ENCODE assay signal across 11 cellular contexts in the genomic region with DNA sequence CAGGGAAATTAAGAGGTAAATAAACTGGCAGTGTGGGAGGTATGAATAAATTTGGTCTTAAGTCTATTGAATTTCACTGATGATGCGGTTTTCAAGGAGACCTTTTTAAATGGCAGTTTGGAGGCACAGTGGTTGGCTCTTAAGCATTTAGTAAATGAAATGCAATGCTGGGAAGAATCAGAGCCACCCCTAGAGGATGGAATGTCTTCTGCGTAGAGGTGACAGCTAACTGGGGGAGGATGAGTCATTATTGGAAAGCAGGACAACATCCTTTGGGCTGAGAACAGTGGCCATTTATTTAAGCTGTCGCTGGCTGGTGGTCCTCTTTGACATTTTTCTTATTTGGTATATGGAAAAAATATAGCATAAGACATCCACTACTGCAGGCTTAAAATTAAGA.
DNase-seq lines count a peak whose midpoint lies in the region; ATAC-seq and TF ChIP-seq lines count a peak whose summit lies in the region.
"Had no signal": no experiment of that assay in that cellular context is flagged by ENCODE, and none has a peak within 500 bp of the region (broad histone marks: within the 10 kb centered on the region; RNA-seq: fewer than 3 reads in every experiment).

No MANE protein-coding gene starts in this region.

- no peaks in the 10 kb centered on the region for H3K27me3 Mint-ChIP-seq in CD4-positive, alpha-beta memory T cell
- H3K27me3 Mint-ChIP-seq: activated CD4-positive, alpha-beta T cell treated with anti-CD3 and anti-CD28 coated beads, Interleukin-2, amount 10 ng/mL, durations not matched to agents 7 days and 5 days had no signal

- TF ChIP-seq CTCF in epithelial cell of proximal tubule (conservative IDR thresholded peaks at IDR 0.05; ENCODE audit: low read depth, low read length) (peak; percentile 42), smooth muscle cell (IDR thresholded peaks at IDR 0.05; ENCODE audit: borderline replicate concordance, insufficient read depth, poor library complexity, severe bottlenecking) (peak; percentile 23)

- CTCF ChIA-PET in CD4-positive, alpha-beta memory T cell (lab: Charles Lee; ENCODE audit: partially characterized antibody), result no interaction called here

- 24% methylated on average over 3 of the region's 3 CpGs for WGBS in smooth muscle cell (ENCODE audit: low lambda C conversion rate)

- intact Hi-C loops in CD4-positive, alpha-beta memory T cell (cut with micrococcal nuclease), result no loop called here

- no peak overlapping the region for H3K27ac Mint-ChIP-seq in CD4-positive, alpha-beta memory T cell
- H3K27ac Mint-ChIP-seq: activated CD4-positive, alpha-beta T cell treated with anti-CD3 and anti-CD28 coated beads, Interleukin-2, amount 10 ng/mL, durations not matched to agents 7 days and 5 days; activated T-helper 2 cell treated with anti-CD3 and anti-CD28 coated beads, Interferon-gamma antibody, Interleukin-2, Interleukin-4, amounts not matched to agents 10 μg/mL and 5 μg/mL and 100 μg/mL, durations not matched to agents 14 hours and 24 hours and 36 hours had no signal

- no peaks in the 10 kb centered on the region for H3F3A ChIP-seq in smooth muscle cell (ENCODE audit: low read depth)

- no peak overlapping the region for H3K4me3 ChIP-seq in epithelial cell of proximal tubule (ENCODE audit: low read depth, low read length)
- no peak overlapping the region for H3K4me3 ChIP-seq in smooth muscle cell
- H3K4me3 ChIP-seq in Karpas-422 (ENCODE audit: low read length), result no peak overlapping the region
- no peak overlapping the region for H3K4me3 ChIP-seq in CD4-positive, alpha-beta memory T cell (ENCODE audit: low read length in 2 of 2)
- H3K4me3 ChIP-seq: pancreas had no signal

- H3K9ac ChIP-seq in smooth muscle cell (ENCODE audit: low read depth), result no peak overlapping the region
- no peak overlapping the region for H3K9ac ChIP-seq in Karpas-422 (ENCODE audit: low read length)

- no peaks in the 10 kb centered on the region for H3K4me1 Mint-ChIP-seq in CD4-positive, alpha-beta memory T cell
- H3K4me1 Mint-ChIP-seq: activated CD4-positive, alpha-beta T cell treated with anti-CD3 and anti-CD28 coated beads, Interleukin-2, amount 10 ng/mL, durations not matched to agents 7 days and 5 days had no signal

- H3K79me2 ChIP-seq in smooth muscle cell (ENCODE audit: low read depth), result no peaks in the 10 kb centered on the region
- H3K79me2 ChIP-seq in Karpas-422 (ENCODE audit: low read length), result no peaks in the 10 kb centered on the region

- H3K4me2 ChIP-seq in smooth muscle cell (no peak overlapping the region), Karpas-422 (ENCODE audit: low read depth, low read length, poor library complexity, severe bottlenecking) (no peak overlapping the region)

- H3K9me3 Mint-ChIP-seq in CD4-positive, alpha-beta memory T cell, result peaks cover 0 to 15% (median 4%) of the 10 kb centered on the region in 8 donors
- H3K9me3 Mint-ChIP-seq: activated CD4-positive, alpha-beta T cell treated with anti-CD3 and anti-CD28 coated beads, Interleukin-2, amount 10 ng/mL, durations not matched to agents 7 days and 5 days had no signal

- no peak overlapping the region for H3K4me3 Mint-ChIP-seq in CD4-positive, alpha-beta memory T cell
- H3K4me3 Mint-ChIP-seq: activated CD4-positive, alpha-beta T cell treated with anti-CD3 and anti-CD28 coated beads, Interleukin-2, amount 10 ng/mL, durations not matched to agents 7 days and 5 days had no signal

- H3K9me2 ChIP-seq in Karpas-422 (replicated peaks; ENCODE audit: insufficient read depth, low read length), result no peaks in the 10 kb centered on the region

- H3K4me1 ChIP-seq in smooth muscle cell (ENCODE audit: low read depth) (no peaks in the 10 kb centered on the region), Karpas-422 (ENCODE audit: low read length) (no peaks in the 10 kb centered on the region)
- no peaks in the 10 kb centered on the region for H3K4me1 ChIP-seq in CD4-positive, alpha-beta memory T cell (ENCODE audit: insufficient read depth, low read length)
- H3K4me1 ChIP-seq: pancreas had no signal

- POLR2A ChIA-PET in CD4-positive, alpha-beta memory T cell (lab: Charles Lee; ENCODE audit: partially characterized antibody), result no interaction called here

- no peak for ATAC-seq in HG03378 (IDR thresholded peaks at IDR 0.05; ENCODE audit: unreplicated experiment)
- ATAC-seq: pancreas had no signal

- H3K9me3 ChIP-seq in smooth muscle cell (replicated peaks; ENCODE audit: low read depth) (no peaks in the 10 kb centered on the region), Karpas-422 (ENCODE audit: low read length) (no peaks in the 10 kb centered on the region)
- H3K9me3 ChIP-seq in CD4-positive, alpha-beta memory T cell (ENCODE audit: control insufficient read depth in 1 of 2, low read length in 2 of 2), result no peaks in the 10 kb centered on the region
- H3K9me3 ChIP-seq: pancreas had no signal

- H2AFZ ChIP-seq in smooth muscle cell (ENCODE audit: low read depth) (no peak overlapping the region), Karpas-422 (ENCODE audit: low read length) (no peak overlapping the region)

- H4K20me1 ChIP-seq in smooth muscle cell (ENCODE audit: low read depth) (no peaks in the 10 kb centered on the region), Karpas-422 (ENCODE audit: insufficient read depth, low read depth, low read length) (no peaks in the 10 kb centered on the region)

- DNase-seq in NCI-H510A treated with DMSO at 0.1 percent for 48 hours (lab: John Stamatoyannopoulos, UW), result peak; percentile 7
- no peak for DNase-seq in NCI-H510A (lab: John Stamatoyannopoulos, UW)
- peak; percentile 73 for DNase-seq in NCI-H2107 treated with DMSO at 0.1 percent for 48 hours (lab: John Stamatoyannopoulos, UW; ENCODE audit: unreplicated experiment)
- DNase-seq in epithelial cell of proximal tubule (ENCODE audit: low read depth), result no peak
- no peak for DNase-seq in smooth muscle cell (lab: John Stamatoyannopoulos, UW; ENCODE audit: unreplicated experiment)
- DNase-seq in Karpas-422, result no peak
- no peak for DNase-seq in CD4-positive, alpha-beta memory T cell
- DNase-seq: activated CD4-positive, alpha-beta T cell treated with anti-CD3 and anti-CD28 coated beads, Interleukin-2, amount 10 ng/mL, durations not matched to agents 7 days and 5 days; pancreas had no signal

- H3K36me3 ChIP-seq in smooth muscle cell (ENCODE audit: low read depth) (no peaks in the 10 kb centered on the region), Karpas-422 (ENCODE audit: insufficient read depth, low read length) (no peaks in the 10 kb centered on the region)
- no peaks in the 10 kb centered on the region for H3K36me3 ChIP-seq in CD4-positive, alpha-beta memory T cell (ENCODE audit: insufficient read depth, low read length)
- H3K36me3 ChIP-seq: pancreas had no signal

- H3K27ac ChIP-seq in smooth muscle cell (ENCODE audit: low read depth) (no peak overlapping the region), Karpas-422 (ENCODE audit: low read length) (no peak overlapping the region)
- H3K27ac ChIP-seq in CD4-positive, alpha-beta memory T cell (ENCODE audit: low read depth, low read length), result no peak overlapping the region
- H3K27ac ChIP-seq: pancreas had no signal

- H3K27me3 ChIP-seq in smooth muscle cell (ENCODE audit: low read depth) (peaks cover 10% of the 10 kb centered on the region), Karpas-422 (ENCODE audit: low read length) (no peaks in the 10 kb centered on the region)
- H3K27me3 ChIP-seq in CD4-positive, alpha-beta memory T cell (ENCODE audit: insufficient read depth, low read length), result no peaks in the 10 kb centered on the region
- H3K27me3 ChIP-seq: pancreas had no signal

- no peaks in the 10 kb centered on the region for H3K36me3 Mint-ChIP-seq in CD4-positive, alpha-beta memory T cell

Comparison
In these comparisons a context has a peak if more than half of its experiments do, and no peak if none do; other contexts are left out.
1. DNase-seq: peak in NCI-H510A treated with DMSO at 0.1 percent for 48 hours (single experiment) and NCI-H2107 treated with DMSO at 0.1 percent for 48 hours (single experiment); none in NCI-H510A (single experiment), epithelial cell of proximal tubule (single experiment), smooth muscle cell (single experiment), Karpas-422 (single experiment) and CD4-positive, alpha-beta memory T cell (0 of 5).